In genomic region chrX:47447607-47448006, GRCh38 we compare ENCODE assay signal across 23 cellular contexts.
"Had no signal": no experiment of that assay in that cellular context is flagged by ENCODE, and none has a peak within 500 bp of the region (broad histone marks: within the 10 kb centered on the region; RNA-seq: fewer than 3 reads in every experiment).

No MANE protein-coding gene starts in this region.

- H3K27me3 ChIP-seq: MG63 had no signal

- H3K9me3 ChIP-seq: SK-N-SH had no signal

- H3K9me2 ChIP-seq: SK-N-SH had no signal

- FAIRE-seq: HTR-8/SVneo had no signal

- H3K9ac ChIP-seq: SK-N-SH had no signal

- ATAC-seq: Panc1 had no signal

- H3K27ac ChIP-seq: HL-60, RWPE1 had no signal

- H3K27me3 Mint-ChIP-seq: IgD-negative memory B cell had no signal

- H3K4me2 ChIP-seq: SK-N-SH had no signal

- DNase-seq: KBM-7, MG63, NCI-H1092, NCI-H1105 treated with DMSO at 0.1 percent for 48 hours, NCI-H1436, NCI-H187, NCI-H2029, NCI-H2081 treated with DMSO at 0.1 percent for 48 hours, NCI-H2171, NCI-H226, NCI-H446, NCI-H510A, NCI-H524 treated with DMSO at 0.1 percent for 48 hours, NCI-H69, NCI-H774, SHP77, SK-N-SH, SW 1271 had no signal

- H3K4me3 ChIP-seq: MG63 had no signal

- H3K27ac Mint-ChIP-seq: IgD-negative memory B cell had no signal
